Comparison of ENCODE assay signal across 15 cellular contexts in the genomic region with DNA sequence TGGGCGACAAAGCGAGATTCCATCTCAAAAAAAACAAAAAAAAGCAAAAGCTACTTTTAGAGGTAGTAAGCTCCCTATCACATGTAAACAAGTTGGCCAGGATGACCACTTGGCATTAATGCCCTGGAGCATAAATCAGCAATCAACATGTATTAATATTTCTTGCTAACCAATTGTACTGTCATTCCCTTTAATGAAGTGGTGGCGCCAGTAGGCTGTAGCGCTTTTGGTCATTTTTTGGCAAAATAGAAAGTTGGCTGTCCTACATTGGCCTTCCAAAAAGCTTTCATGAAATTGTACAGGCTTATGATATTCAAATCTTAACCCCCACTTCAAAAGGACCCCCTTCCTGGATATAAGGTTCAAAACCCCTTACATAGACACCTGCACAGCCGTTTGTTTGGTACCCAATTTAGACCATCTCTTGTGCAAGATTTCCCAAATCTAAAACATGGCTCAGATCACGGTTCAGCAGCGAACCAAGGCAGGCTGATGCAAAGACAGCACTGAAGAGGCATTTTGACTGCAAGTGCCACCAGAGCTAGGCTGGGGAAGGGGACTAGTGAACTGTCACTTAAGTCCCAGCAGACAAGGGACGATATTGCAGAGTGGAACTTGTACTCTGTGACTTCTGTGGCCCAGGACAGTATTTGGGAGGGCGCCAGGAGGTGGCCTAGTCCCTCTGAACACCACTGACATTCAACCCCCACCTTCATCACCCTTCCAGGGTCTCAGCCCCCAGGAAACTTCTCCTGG. TPM values are rescaled to one million over a fixed set of nuclear protein-coding genes. Genes with fewer than 3 reads are reported as not detected.
DNase-seq lines count a peak whose midpoint lies in the region; FAIRE-seq and TF ChIP-seq lines count a peak whose summit lies in the region.
"Had no signal": no experiment of that assay in that cellular context is flagged by ENCODE, and none has a peak within 500 bp of the region (broad histone marks: within the 10 kb centered on the region; RNA-seq: fewer than 3 reads in every experiment).

No MANE protein-coding gene starts in this region.

- H3K9me3 ChIP-seq in OCI-LY3 (ENCODE audit: insufficient read depth, low read length) (no peaks in the 10 kb centered on the region), sigmoid colon (no peaks in the 10 kb centered on the region), mammary epithelial cell (replicated peaks; ENCODE audit: insufficient read depth, low read length) (no peaks in the 10 kb centered on the region)
- H3K9me3 ChIP-seq: BE2C, thyroid gland had no signal

- TF ChIP-seq CTCF in OCI-LY3 (IDR thresholded peaks at IDR 0.05; ENCODE audit: low read depth, low read length) (no peak), dorsolateral prefrontal cortex (IDR thresholded peaks at IDR 0.05 in 54 of 56, conservative IDR thresholded peaks at IDR 0.05 in 2 of 56; ENCODE audit: low read depth in 1 of 56, partially characterized antibody in 56 of 56) (no peak), sigmoid colon (IDR thresholded peaks at IDR 0.05) (no peak), mammary epithelial cell (conservative IDR thresholded peaks at IDR 0.05 in 1 of 2, IDR thresholded peaks at IDR 0.05 in 1 of 2; ENCODE audit: extremely low read depth in 1 of 2, insufficient read depth in 1 of 2, low read depth in 1 of 2, low read length in 2 of 2) (no peak)

- H3K4me1 ChIP-seq in OCI-LY3 (ENCODE audit: low read length): peaks cover 27% of the 10 kb centered on the region
- peaks cover 0 to 43% (median 33%) of the 10 kb centered on the region in 4 donors for H3K4me1 ChIP-seq in sigmoid colon
- peaks cover 26% of the 10 kb centered on the region for H3K4me1 ChIP-seq in mammary epithelial cell (ENCODE audit: insufficient read depth, low read length)
- H3K4me1 ChIP-seq: BE2C had no signal

- H3K4me2 ChIP-seq in OCI-LY3 (ENCODE audit: low read length) (peak overlapping the region; percentile 51), mammary epithelial cell (ENCODE audit: insufficient read depth, low read depth, low read length) (no peak overlapping the region)

- H2AFZ ChIP-seq in OCI-LY3 (ENCODE audit: low read depth, low read length) (no peak overlapping the region), mammary epithelial cell (ENCODE audit: low read depth, low read length) (no peak overlapping the region)

- DNase-seq in GM12892 (ENCODE audit: insufficient read length): no peak
- no peak for DNase-seq in dorsolateral prefrontal cortex
- peak; percentile 66 for DNase-seq in sigmoid colon
- no peak for DNase-seq in effector CD4-positive, alpha-beta T cell
- no peak for DNase-seq in SIG-M5 (lab: John Stamatoyannopoulos, UW)
- no peak for DNase-seq in mammary epithelial cell
- DNase-seq: BE2C, erythroblast, HCEC 1CT, NCI-H187, T-helper 9 cell, thyroid gland had no signal

- no peaks in the 10 kb centered on the region for H3K79me2 ChIP-seq in OCI-LY3 (ENCODE audit: low read length)
- peaks cover 38% of the 10 kb centered on the region for H3K79me2 ChIP-seq in mammary epithelial cell (ENCODE audit: insufficient read depth, low read length)

- dilution Hi-C loops in mammary epithelial cell (cut with HindIII; ENCODE audit: low sequenced_read_pairs): no loop called here

- TF ChIP-seq POLR2A in GM12892 (IDR thresholded peaks at IDR 0.05; ENCODE audit: low read depth, low read length) (peak; percentile 47; the same call in 1 of the 2 replicates), sigmoid colon (IDR thresholded peaks at IDR 0.05) (no peak)

- H3K9ac ChIP-seq in OCI-LY3 (ENCODE audit: low read length) (no peak overlapping the region), mammary epithelial cell (ENCODE audit: insufficient read depth, low read length) (no peak overlapping the region)

- H3K4me3 ChIP-seq in OCI-LY3 (ENCODE audit: low read length) (peak overlapping the region; percentile 12; the same call in 1 of the 2 replicates), dorsolateral prefrontal cortex (no peak overlapping the region), sigmoid colon (no peak overlapping the region), mammary epithelial cell (replicated peaks in 1 of 3; ENCODE audit: insufficient read depth in 1 of 3, low read depth in 2 of 3, low read length in 3 of 3) (no peak overlapping the region)
- H3K4me3 ChIP-seq: lung, thyroid gland had no signal

- no peaks in the 10 kb centered on the region for H4K20me1 ChIP-seq in OCI-LY3 (ENCODE audit: insufficient read depth, low read length)
- H4K20me1 ChIP-seq in mammary epithelial cell (ENCODE audit: insufficient read depth, low read length): no peaks in the 10 kb centered on the region

- CTCF ChIA-PET in mammary epithelial cell (lab: Charles Lee; ENCODE audit: low non-redundant PET): no interaction called here

- BruUV-seq in mammary epithelial cell (replicated peaks; lab: Mats Ljungman, UMichigan): no TSS peak

- TF ChIP-seq EP300 in sigmoid colon (IDR thresholded peaks at IDR 0.05): no peak

- in situ Hi-C loops in mammary epithelial cell (cut with MboI; ENCODE audit: low sequenced_read_pairs in 2 of 2): no loop called here

- H3K27me3 ChIP-seq in OCI-LY3 (ENCODE audit: low read depth, low read length): no peaks in the 10 kb centered on the region
- H3K27me3 ChIP-seq in dorsolateral prefrontal cortex: no peaks in the 10 kb centered on the region
- no peaks in the 10 kb centered on the region for H3K27me3 ChIP-seq in sigmoid colon
- no peaks in the 10 kb centered on the region for H3K27me3 ChIP-seq in mammary epithelial cell (ENCODE audit: insufficient read depth, low read length)
- H3K27me3 ChIP-seq: BE2C, thyroid gland had no signal

- 92 to 93% methylated on average over 9 of the region's 9 CpGs for WGBS in sigmoid colon, 2 donors
- 96% methylated on average over 9 of the region's 9 CpGs for WGBS in mammary epithelial cell (ENCODE audit: low coverage, missing lambda C conversion rate)

- H3K27ac ChIP-seq in OCI-LY3 (ENCODE audit: low read length): no peak overlapping the region
- H3K27ac ChIP-seq in dorsolateral prefrontal cortex: peak overlapping the region in 36 of 59 donors; percentile 2 to 89 (median 74)
- H3K27ac ChIP-seq in sigmoid colon: no peak overlapping the region
- H3K27ac ChIP-seq in mammary epithelial cell (ENCODE audit: insufficient read depth, low read depth, low read length): no peak overlapping the region
- H3K27ac ChIP-seq: thyroid gland had no signal

- FAIRE-seq in GM12892 (lab: Jason Lieb, UNC): peak; percentile 24
- FAIRE-seq: HTR-8/SVneo had no signal

- intact Hi-C loops in dorsolateral prefrontal cortex (cut with DNase I) (no loop called here), sigmoid colon (cut with DNase I) (no loop called here), mammary epithelial cell (cut with micrococcal nuclease) (no loop called here)

- H3K36me3 ChIP-seq in OCI-LY3 (replicated peaks; ENCODE audit: low read depth, low read length) (no peaks in the 10 kb centered on the region), sigmoid colon (peaks cover 0 to 17% (median 10%) of the 10 kb centered on the region in 4 donors), mammary epithelial cell (ENCODE audit: insufficient read depth, low read length) (peaks cover 9% of the 10 kb centered on the region)
- H3K36me3 ChIP-seq: BE2C had no signal

RNA-seq across cellular contexts. Expression of a gene that starts 31.9 kb away (rescaled TPM):
- polyA plus RNA-seq in GM12892 (2012; ENCODE audit: missing spikeins): 13.8 TPM
- total RNA-seq in dorsolateral prefrontal cortex (10 to 100 TPM; 14.2 to 34.2 (median 23.6) TPM), sigmoid colon (10 to 100 TPM; 13.2 to 29.1 (median 21.5) TPM), mammary epithelial cell (10 to 100 TPM; 15.7 to 20.0 TPM)
- polyA plus RNA-seq in sigmoid colon (10 to 100 TPM; 16.8 to 19.0 (median 18.3) TPM), mammary epithelial cell (8.2 TPM)
- 53.8 TPM for polyA minus RNA-seq in mammary epithelial cell

Comparison
In these comparisons a context has a peak if more than half of its experiments do, and no peak if none do; other contexts are left out.
1. H3K27ac ChIP-seq: peak in dorsolateral prefrontal cortex (36 of 59); none in OCI-LY3 (single experiment), sigmoid colon (0 of 4) and mammary epithelial cell (single experiment).